1 cellular context compared by ENCODE assay signal in the genomic region with DNA sequence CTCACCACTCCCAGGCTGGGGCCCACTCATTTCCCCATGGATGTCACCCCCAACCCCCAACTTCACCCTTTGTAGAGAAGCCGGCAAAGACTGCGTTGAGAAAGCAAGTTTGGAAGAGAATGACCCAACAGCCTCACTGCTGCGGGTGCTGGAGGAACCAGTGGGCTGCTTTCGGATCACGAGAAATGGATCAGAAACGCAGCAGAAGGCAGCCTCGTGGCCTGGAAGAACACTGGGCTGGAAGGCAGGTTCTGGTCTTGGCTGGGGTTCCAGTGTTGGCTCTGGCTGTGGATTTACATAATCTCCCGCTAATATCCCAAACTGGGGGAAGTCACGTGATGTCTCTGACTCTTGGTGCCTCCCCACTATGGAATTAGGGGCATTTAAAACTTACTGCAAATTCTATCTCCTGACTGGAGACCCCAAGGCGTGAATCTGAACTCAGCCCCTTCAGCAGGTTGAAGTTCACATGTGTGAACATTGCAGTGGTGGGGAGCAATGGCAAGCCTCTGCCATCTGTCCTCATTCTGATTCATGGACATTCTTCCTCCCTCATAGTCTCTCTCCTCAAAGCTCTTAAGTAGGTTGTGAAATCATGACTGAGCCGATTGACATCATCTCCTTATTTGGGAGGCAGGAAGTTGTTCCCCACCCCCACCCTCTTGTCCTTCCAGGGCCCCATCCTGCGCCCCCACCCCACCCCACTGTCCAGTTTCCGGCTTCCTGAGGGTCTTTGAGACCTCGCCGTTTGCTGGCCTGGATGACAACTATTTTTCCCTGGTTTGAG.
TF ChIP-seq lines count a peak whose summit lies in the region.

No MANE protein-coding gene starts in this region.

TF ChIP-seq in SK-N-SH, 30 proteins besides CTCF, POLR2A, EP300 and RAD21:
- TF ChIP-seq FOSL2 (IDR thresholded peaks at IDR 0.05; ENCODE audit: borderline replicate concordance, low read depth) (no peak), RFX5 (IDR thresholded peaks at IDR 0.05; ENCODE audit: low read length) (no peak), MXI1 (IDR thresholded peaks at IDR 0.05; ENCODE audit: low read depth, low read length) (no peak), NRF1 (IDR thresholded peaks at IDR 0.05; ENCODE audit: low read depth, low read length) (no peak), GATA2 (CRISPR knock-in tag; IDR thresholded peaks at IDR 0.05) (no peak)
- TF ChIP-seq, protein P1, sequence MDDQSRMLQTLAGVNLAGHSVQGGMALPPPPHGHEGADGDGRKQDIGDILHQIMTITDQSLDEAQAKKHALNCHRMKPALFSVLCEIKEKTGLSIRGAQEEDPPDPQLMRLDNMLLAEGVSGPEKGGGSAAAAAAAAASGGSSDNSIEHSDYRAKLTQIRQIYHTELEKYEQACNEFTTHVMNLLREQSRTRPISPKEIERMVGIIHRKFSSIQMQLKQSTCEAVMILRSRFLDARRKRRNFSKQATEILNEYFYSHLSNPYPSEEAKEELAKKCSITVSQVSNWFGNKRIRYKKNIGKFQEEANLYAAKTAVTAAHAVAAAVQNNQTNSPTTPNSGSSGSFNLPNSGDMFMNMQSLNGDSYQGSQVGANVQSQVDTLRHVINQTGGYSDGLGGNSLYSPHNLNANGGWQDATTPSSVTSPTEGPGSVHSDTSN (IDR thresholded peaks at IDR 0.05) = no peak
